In genomic region chr7:113349339-113349738, GRCh38 we compare ENCODE assay signal across 3 cellular contexts.
TF ChIP-seq lines count a peak whose summit lies in the region.

No MANE protein-coding gene starts in this region.

TF ChIP-seq in HepG2, 621 proteins besides CTCF, POLR2A, EP300 and RAD21:
- TF ChIP-seq ZNF816 (CRISPR knock-in tag; IDR thresholded peaks at IDR 0.05; ENCODE audit: borderline replicate concordance): no peak
- TF ChIP-seq, protein P1, sequence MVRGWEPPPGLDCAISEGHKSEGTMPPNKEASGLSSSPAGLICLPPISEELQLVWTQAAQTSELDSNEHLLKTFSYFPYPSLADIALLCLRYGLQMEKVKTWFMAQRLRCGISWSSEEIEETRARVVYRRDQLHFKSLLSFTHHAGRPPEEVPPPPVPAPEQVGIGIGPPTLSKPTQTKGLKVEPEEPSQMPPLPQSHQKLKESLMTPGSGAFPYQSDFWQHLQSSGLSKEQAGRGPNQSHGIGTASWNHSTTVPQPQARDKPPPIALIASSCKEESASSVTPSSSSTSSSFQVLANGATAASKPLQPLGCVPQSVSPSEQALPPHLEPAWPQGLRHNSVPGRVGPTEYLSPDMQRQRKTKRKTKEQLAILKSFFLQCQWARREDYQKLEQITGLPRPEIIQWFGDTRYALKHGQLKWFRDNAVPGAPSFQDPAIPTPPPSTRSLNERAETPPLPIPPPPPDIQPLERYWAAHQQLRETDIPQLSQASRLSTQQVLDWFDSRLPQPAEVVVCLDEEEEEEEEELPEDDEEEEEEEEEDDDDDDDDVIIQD (CRISPR knock-in tag; IDR thresholded peaks at IDR 0.05; ENCODE audit: low read depth): no peak
- peak; percentile 99 for TF ChIP-seq CREB1 (IDR thresholded peaks at IDR 0.05)
- TF ChIP-seq CREB1 (CRISPR knock-in tag; IDR thresholded peaks at IDR 0.05): no peak
- TF ChIP-seq ZNF546 (CRISPR knock-in tag; conservative IDR thresholded peaks at IDR 0.05): no peak
- TF ChIP-seq ATF7 (IDR thresholded peaks at IDR 0.05): peak; percentile 97
- no peak for TF ChIP-seq ATF7 (CRISPR knock-in tag; IDR thresholded peaks at IDR 0.05)
- TF ChIP-seq, protein P2, sequence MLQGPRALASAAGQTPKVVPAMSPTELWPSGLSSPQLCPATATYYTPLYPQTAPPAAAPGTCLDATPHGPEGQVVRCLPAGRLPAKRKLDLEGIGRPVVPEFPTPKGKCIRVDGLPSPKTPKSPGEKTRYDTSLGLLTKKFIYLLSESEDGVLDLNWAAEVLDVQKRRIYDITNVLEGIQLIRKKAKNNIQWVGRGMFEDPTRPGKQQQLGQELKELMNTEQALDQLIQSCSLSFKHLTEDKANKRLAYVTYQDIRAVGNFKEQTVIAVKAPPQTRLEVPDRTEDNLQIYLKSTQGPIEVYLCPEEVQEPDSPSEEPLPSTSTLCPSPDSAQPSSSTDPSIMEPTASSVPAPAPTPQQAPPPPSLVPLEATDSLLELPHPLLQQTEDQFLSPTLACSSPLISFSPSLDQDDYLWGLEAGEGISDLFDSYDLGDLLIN (CRISPR knock-in tag; IDR thresholded peaks at IDR 0.05; ENCODE audit: borderline replicate concordance): no peak

TF ChIP-seq in HEK293, 187 proteins besides CTCF, POLR2A, EP300 and RAD21:
- TF ChIP-seq BCL6B (tag by site-specific recombination; IDR thresholded peaks at IDR 0.05): no peak
- TF ChIP-seq, protein P3, sequence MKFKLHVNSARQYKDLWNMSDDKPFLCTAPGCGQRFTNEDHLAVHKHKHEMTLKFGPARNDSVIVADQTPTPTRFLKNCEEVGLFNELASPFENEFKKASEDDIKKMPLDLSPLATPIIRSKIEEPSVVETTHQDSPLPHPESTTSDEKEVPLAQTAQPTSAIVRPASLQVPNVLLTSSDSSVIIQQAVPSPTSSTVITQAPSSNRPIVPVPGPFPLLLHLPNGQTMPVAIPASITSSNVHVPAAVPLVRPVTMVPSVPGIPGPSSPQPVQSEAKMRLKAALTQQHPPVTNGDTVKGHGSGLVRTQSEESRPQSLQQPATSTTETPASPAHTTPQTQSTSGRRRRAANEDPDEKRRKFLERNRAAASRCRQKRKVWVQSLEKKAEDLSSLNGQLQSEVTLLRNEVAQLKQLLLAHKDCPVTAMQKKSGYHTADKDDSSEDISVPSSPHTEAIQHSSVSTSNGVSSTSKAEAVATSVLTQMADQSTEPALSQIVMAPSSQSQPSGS (tag by site-specific recombination; IDR thresholded peaks at IDR 0.05; ENCODE audit: low read depth): peak; percentile 47; the same call in 1 of the 2 replicates
TF ChIP-seq in HEK293: peak in this region for 1.

TF ChIP-seq in K562, 482 proteins besides CTCF, POLR2A, EP300 and RAD21:
- TF ChIP-seq, protein P4, sequence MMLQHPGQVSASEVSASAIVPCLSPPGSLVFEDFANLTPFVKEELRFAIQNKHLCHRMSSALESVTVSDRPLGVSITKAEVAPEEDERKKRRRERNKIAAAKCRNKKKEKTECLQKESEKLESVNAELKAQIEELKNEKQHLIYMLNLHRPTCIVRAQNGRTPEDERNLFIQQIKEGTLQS (IDR thresholded peaks at IDR 0.05): peak; percentile 62
- TF ChIP-seq, protein P4 (CRISPR knock-in tag; conservative IDR thresholded peaks at IDR 0.05): no peak
- TF ChIP-seq ATF1 (CRISPR knock-in tag; IDR thresholded peaks at IDR 0.05): no peak
- TF ChIP-seq ATF1 (tag; IDR thresholded peaks at IDR 0.05): peak; percentile 74
- TF ChIP-seq, protein P5, sequence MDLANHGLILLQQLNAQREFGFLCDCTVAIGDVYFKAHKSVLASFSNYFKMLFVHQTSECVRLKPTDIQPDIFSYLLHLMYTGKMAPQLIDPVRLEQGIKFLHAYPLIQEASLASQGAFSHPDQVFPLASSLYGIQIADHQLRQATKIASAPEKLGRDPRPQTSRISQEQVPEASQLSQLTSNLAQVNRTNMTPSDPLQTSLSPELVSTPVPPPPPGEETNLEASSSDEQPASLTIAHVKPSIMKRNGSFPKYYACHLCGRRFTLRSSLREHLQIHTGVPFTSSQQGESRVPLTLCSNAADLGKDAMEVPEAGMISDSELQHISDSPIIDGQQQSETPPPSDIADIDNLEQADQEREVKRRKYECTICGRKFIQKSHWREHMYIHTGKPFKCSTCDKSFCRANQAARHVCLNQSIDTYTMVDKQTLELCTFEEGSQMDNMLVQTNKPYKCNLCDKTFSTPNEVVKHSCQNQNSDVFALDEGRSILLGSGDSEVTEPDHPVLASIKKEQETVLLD (IDR thresholded peaks at IDR 0.05): no peak
- TF ChIP-seq NR2F6 (CRISPR knock-in tag; IDR thresholded peaks at IDR 0.05): no peak
- no peak for TF ChIP-seq TFAM (CRISPR knock-in tag; conservative IDR thresholded peaks at IDR 0.05)
- TF ChIP-seq TEAD2 (tag; IDR thresholded peaks at IDR 0.05): no peak
- TF ChIP-seq USF2 (CRISPR knock-in tag; IDR thresholded peaks at IDR 0.05): no peak
- no peak for TF ChIP-seq BCLAF1 (IDR thresholded peaks at IDR 0.05; ENCODE audit: borderline replicate concordance in 1 of 2, control insufficient read depth in 1 of 2, low read depth in 2 of 2, low read length in 1 of 2)
- TF ChIP-seq CREM (IDR thresholded peaks at IDR 0.05; ENCODE audit: low read depth): 0 out of 2 replicates have a peak, but pooled peaks have one; percentile 5
- no peak for TF ChIP-seq STAT5A (IDR thresholded peaks at IDR 0.05; ENCODE audit: borderline replicate concordance, low read length)
- TF ChIP-seq NR2C2 (CRISPR knock-in tag; IDR thresholded peaks at IDR 0.05): no peak
- TF ChIP-seq NR2C2 (tag; IDR thresholded peaks at IDR 0.05): no peak
- no peak for TF ChIP-seq SNIP1 (IDR thresholded peaks at IDR 0.05; ENCODE audit: low read depth)
- TF ChIP-seq ZNF431 (CRISPR knock-in tag; IDR thresholded peaks at IDR 0.05): no peak
- TF ChIP-seq DDX20 (tag; IDR thresholded peaks at IDR 0.05; ENCODE audit: low read depth): no peak
- TF ChIP-seq, protein P6, sequence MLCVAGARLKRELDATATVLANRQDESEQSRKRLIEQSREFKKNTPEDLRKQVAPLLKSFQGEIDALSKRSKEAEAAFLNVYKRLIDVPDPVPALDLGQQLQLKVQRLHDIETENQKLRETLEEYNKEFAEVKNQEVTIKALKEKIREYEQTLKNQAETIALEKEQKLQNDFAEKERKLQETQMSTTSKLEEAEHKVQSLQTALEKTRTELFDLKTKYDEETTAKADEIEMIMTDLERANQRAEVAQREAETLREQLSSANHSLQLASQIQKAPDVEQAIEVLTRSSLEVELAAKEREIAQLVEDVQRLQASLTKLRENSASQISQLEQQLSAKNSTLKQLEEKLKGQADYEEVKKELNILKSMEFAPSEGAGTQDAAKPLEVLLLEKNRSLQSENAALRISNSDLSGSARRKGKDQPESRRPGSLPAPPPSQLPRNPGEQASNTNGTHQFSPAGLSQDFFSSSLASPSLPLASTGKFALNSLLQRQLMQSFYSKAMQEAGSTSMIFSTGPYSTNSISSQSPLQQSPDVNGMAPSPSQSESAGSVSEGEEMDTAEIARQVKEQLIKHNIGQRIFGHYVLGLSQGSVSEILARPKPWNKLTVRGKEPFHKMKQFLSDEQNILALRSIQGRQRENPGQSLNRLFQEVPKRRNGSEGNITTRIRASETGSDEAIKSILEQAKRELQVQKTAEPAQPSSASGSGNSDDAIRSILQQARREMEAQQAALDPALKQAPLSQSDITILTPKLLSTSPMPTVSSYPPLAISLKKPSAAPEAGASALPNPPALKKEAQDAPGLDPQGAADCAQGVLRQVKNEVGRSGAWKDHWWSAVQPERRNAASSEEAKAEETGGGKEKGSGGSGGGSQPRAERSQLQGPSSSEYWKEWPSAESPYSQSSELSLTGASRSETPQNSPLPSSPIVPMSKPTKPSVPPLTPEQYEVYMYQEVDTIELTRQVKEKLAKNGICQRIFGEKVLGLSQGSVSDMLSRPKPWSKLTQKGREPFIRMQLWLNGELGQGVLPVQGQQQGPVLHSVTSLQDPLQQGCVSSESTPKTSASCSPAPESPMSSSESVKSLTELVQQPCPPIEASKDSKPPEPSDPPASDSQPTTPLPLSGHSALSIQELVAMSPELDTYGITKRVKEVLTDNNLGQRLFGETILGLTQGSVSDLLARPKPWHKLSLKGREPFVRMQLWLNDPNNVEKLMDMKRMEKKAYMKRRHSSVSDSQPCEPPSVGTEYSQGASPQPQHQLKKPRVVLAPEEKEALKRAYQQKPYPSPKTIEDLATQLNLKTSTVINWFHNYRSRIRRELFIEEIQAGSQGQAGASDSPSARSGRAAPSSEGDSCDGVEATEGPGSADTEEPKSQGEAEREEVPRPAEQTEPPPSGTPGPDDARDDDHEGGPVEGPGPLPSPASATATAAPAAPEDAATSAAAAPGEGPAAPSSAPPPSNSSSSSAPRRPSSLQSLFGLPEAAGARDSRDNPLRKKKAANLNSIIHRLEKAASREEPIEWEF (CRISPR knock-in tag; IDR thresholded peaks at IDR 0.05): no peak
- no peak for TF ChIP-seq L3MBTL2 (IDR thresholded peaks at IDR 0.05)
- no peak for TF ChIP-seq SAFB (IDR thresholded peaks at IDR 0.05; ENCODE audit: borderline replicate concordance, low read depth, low read length)
- no peak for TF ChIP-seq ETS2 (tag; IDR thresholded peaks at IDR 0.05; ENCODE audit: borderline replicate concordance, poor library complexity, severe bottlenecking)
- no peak for TF ChIP-seq MAFF (IDR thresholded peaks at IDR 0.05; ENCODE audit: low read length)
- TF ChIP-seq ZBTB43 (CRISPR knock-in tag; IDR thresholded peaks at IDR 0.05): no peak
- TF ChIP-seq TARDBP (IDR thresholded peaks at IDR 0.05): no peak
- TF ChIP-seq TAL1 (IDR thresholded peaks at IDR 0.05): no peak
- TF ChIP-seq, protein P7, sequence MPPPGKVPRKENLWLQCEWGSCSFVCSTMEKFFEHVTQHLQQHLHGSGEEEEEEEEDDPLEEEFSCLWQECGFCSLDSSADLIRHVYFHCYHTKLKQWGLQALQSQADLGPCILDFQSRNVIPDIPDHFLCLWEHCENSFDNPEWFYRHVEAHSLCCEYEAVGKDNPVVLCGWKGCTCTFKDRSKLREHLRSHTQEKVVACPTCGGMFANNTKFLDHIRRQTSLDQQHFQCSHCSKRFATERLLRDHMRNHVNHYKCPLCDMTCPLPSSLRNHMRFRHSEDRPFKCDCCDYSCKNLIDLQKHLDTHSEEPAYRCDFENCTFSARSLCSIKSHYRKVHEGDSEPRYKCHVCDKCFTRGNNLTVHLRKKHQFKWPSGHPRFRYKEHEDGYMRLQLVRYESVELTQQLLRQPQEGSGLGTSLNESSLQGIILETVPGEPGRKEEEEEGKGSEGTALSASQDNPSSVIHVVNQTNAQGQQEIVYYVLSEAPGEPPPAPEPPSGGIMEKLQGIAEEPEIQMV (tag; conservative IDR thresholded peaks at IDR 0.05; ENCODE audit: low read depth): no peak
